Comparison of ENCODE assay signal across 2 cellular contexts in the genomic region with DNA sequence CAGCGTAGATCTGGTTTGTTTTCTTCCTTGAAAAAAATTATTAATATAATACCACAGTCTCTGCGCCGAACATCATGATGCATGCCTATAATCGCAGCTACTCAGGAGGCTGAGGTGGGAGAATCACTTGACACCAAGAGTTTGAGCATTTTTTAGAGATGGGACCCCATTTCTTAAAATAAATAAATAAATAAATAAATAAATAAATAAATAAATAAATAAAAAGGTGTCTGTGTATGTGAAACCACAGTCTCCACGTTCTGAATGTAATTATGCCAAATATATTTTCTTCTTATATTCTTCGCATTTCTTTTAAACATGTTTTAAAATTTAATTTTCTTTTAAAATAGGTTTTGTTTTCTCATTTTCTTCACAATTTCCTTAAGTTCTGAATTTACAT. TPM values are rescaled to one million over a fixed set of nuclear protein-coding genes. Genes with fewer than 3 reads are reported as not detected.
"Had no signal": no experiment of that assay in that cellular context is flagged by ENCODE, and none has a peak within 500 bp of the region (broad histone marks: within the 10 kb centered on the region; RNA-seq: fewer than 3 reads in every experiment).

No MANE protein-coding gene starts in this region.

RNA-seq across cellular contexts. Expression of gene CDRT15, which starts 54.6 kb away (rescaled TPM):
- total RNA-seq: G401, GM12878 had no signal
